10 cellular contexts compared by ENCODE assay signal in the genomic region with DNA sequence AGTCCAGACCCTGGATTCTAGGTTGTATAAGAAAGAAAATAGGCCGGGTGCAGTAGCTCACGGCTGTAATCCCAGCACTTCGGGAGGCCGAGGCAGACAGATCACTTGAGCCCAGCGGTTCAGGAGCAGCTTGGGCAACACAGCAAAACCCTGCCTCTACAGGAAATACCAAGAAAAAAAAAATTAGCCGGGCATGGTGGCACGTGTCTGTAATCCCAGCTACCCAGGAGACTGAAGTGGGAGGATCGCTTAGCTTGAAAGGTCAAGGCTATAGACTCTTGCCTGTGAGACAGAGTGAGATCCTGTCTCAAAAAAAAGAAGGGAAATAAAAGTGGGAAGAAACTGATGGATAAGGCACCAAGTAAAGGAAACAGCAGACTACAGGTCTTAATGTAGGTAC.
DNase-seq lines count a peak whose midpoint lies in the region; ATAC-seq and TF ChIP-seq lines count a peak whose summit lies in the region.
"Had no signal": no experiment of that assay in that cellular context is flagged by ENCODE, and none has a peak within 500 bp of the region (broad histone marks: within the 10 kb centered on the region; RNA-seq: fewer than 3 reads in every experiment).

No MANE protein-coding gene starts in this region.

- H3K4me3 Mint-ChIP-seq in T-helper 17 cell (peak overlapping the region; percentile 90), Caco-2 (ENCODE audit: unreplicated experiment) (no peak overlapping the region)

- CTCF ChIA-PET in Caco-2 (lab: Charles Lee), result interaction anchor here (0.9 kb wide), 1 partner anchor 45 kb away, joined by 4 read pairs; no protein-coding TSS in a partner anchor

- ATAC-seq in T-helper 17 cell, result peak; percentile 1
- ATAC-seq in left lung, result peak; percentile 49
- ATAC-seq in GM19035 (IDR thresholded peaks at IDR 0.05; ENCODE audit: unreplicated experiment), result no peak

- H3K4me1 ChIP-seq in BLaER1 treated with 17β-estradiol and CSF1 and Interleukin-3, amounts not matched to agents 10 nM and 100 nM, result peaks cover 13 to 38% (median 23%) of the 10 kb centered on the region in 10 experiments
- peaks cover 13 to 43% of the 10 kb centered on the region in 2 donors for H3K4me1 ChIP-seq in left lung
- no peaks in the 10 kb centered on the region for H3K4me1 ChIP-seq in Caco-2

- H3K4me1 Mint-ChIP-seq in T-helper 17 cell, result peaks cover 74% of the 10 kb centered on the region
- no peaks in the 10 kb centered on the region for H3K4me1 Mint-ChIP-seq in Caco-2 (ENCODE audit: low read depth, unreplicated experiment)

- no TSS peak for BruUV-seq in Caco-2 (replicated peaks; lab: Mats Ljungman, UMichigan)

- H3K27me3 ChIP-seq in BLaER1 treated with 17β-estradiol and CSF1 and Interleukin-3, amounts not matched to agents 10 nM and 100 nM, result no peaks in the 10 kb centered on the region
- H3K27me3 ChIP-seq in left lung (no peaks in the 10 kb centered on the region), Caco-2 (replicated peaks; ENCODE audit: control insufficient read depth, insufficient read depth, low read length) (no peaks in the 10 kb centered on the region)

- H3K27me3 Mint-ChIP-seq in T-helper 17 cell (no peaks in the 10 kb centered on the region), Caco-2 (ENCODE audit: insufficient read depth, unreplicated experiment) (no peaks in the 10 kb centered on the region)

- TF ChIP-seq CTCF in GM12864 (IDR thresholded peaks at IDR 0.05; ENCODE audit: low read depth, low read length, missing control alignments), result no peak
- TF ChIP-seq CTCF in left lung (IDR thresholded peaks at IDR 0.05), result no peak
- TF ChIP-seq CTCF in Caco-2 (IDR thresholded peaks at IDR 0.05; ENCODE audit: insufficient read depth in 1 of 2, low read depth in 1 of 2, low read length in 1 of 2, severe bottlenecking in 1 of 2, unreplicated experiment in 1 of 2), result no peak

- H3K4me3 ChIP-seq in BLaER1 treated with 17β-estradiol and CSF1 and Interleukin-3, amounts not matched to agents 10 nM and 100 nM, result no peak overlapping the region
- peak overlapping the region; percentile 42; the same call in 1 of the 2 replicates for H3K4me3 ChIP-seq in GM12864 (ENCODE audit: low read depth, low read length)
- no peak overlapping the region for H3K4me3 ChIP-seq in left lung
- H3K4me3 ChIP-seq in Caco-2 (ENCODE audit: low read depth, low read length), result no peak overlapping the region

- H3K27ac Mint-ChIP-seq in T-helper 17 cell (peak overlapping the region; percentile 97), Caco-2 (ENCODE audit: unreplicated experiment) (no peak overlapping the region)

- H4K20me1 ChIP-seq in BLaER1 treated with 17β-estradiol and CSF1 and Interleukin-3, amounts not matched to agents 10 nM and 100 nM, result peaks cover 10 to 100% (median 77%) of the 10 kb centered on the region in 11 experiments; a peak in 19 of 22 replicates

- peaks cover 0 to 65% (median 17%) of the 10 kb centered on the region in 11 experiments; a peak in 14 of 22 replicates for H3K36me3 ChIP-seq in BLaER1 treated with 17β-estradiol and CSF1 and Interleukin-3, amounts not matched to agents 10 nM and 100 nM
- peaks cover 0 to 5% of the 10 kb centered on the region in 2 donors for H3K36me3 ChIP-seq in left lung
- H3K36me3 ChIP-seq in Caco-2 (ENCODE audit: control insufficient read depth, insufficient read depth, low read length), result no peaks in the 10 kb centered on the region

- no peaks in the 10 kb centered on the region for H3K9me3 Mint-ChIP-seq in Caco-2 (ENCODE audit: unreplicated experiment)

- no peak overlapping the region for H3K27ac ChIP-seq in BLaER1 treated with 17β-estradiol and CSF1 and Interleukin-3, amounts not matched to agents 10 nM and 100 nM
- no peak overlapping the region for H3K27ac ChIP-seq in left lung

- DNase-seq in GM12864 (ENCODE audit: low read depth) (no peak), T-helper 17 cell (no peak), left lung (peak in 1 of 2 donors; percentile 35), Caco-2 (no peak), NCI-H1092 (lab: John Stamatoyannopoulos, UW) (no peak)
- no peak for DNase-seq in central memory CD4-positive, alpha-beta T cell
- DNase-seq: effector CD4-positive, alpha-beta T cell; left cardiac atrium had no signal

- peaks cover 0 to 9% (median 0%) of the 10 kb centered on the region in 11 experiments; a peak in 5 of 22 replicates for H3K9me3 ChIP-seq in BLaER1 treated with 17β-estradiol and CSF1 and Interleukin-3, amounts not matched to agents 10 nM and 100 nM (replicated peaks in 1 of 11)
- H3K9me3 ChIP-seq in T-helper 17 cell (ENCODE audit: control insufficient read depth, low read length, poor library complexity, severe bottlenecking) (no peaks in the 10 kb centered on the region), left lung (no peaks in the 10 kb centered on the region), Caco-2 (no peaks in the 10 kb centered on the region; the same call in 1 of the 2 replicates)

- 0 out of 22 replicates have a peak overlapping the region, but pooled peaks of 1 of the 11 experiments have one; percentile 6 for H3K9ac ChIP-seq in BLaER1 treated with 17β-estradiol and CSF1 and Interleukin-3, amounts not matched to agents 10 nM and 100 nM

- POLR2A ChIA-PET in Caco-2 (lab: Charles Lee), result no interaction called here

- H3K36me3 Mint-ChIP-seq in T-helper 17 cell (ENCODE audit: low read depth) (peaks cover 10% of the 10 kb centered on the region), Caco-2 (ENCODE audit: insufficient read depth, unreplicated experiment) (no peaks in the 10 kb centered on the region)

- peak overlapping the region; percentile 36 to 69 (median 55) for H3K4me2 ChIP-seq in BLaER1 treated with 17β-estradiol and CSF1 and Interleukin-3, amounts not matched to agents 10 nM and 100 nM

- intact Hi-C loops in left lung (cut with DNase I), result no loop called here
- intact Hi-C loops in Caco-2 (cut with micrococcal nuclease; ENCODE audit: unreplicated experiment), result no loop called here
